In genomic region chr1:27619782-27620438, GRCh38 we compare ENCODE assay signal across 12 cellular contexts. TPM values are rescaled to one million over a fixed set of nuclear protein-coding genes. Genes with fewer than 3 reads are reported as not detected.
DNase-seq lines count a peak whose midpoint lies in the region; ATAC-seq and TF ChIP-seq lines count a peak whose summit lies in the region.
"Not testable (repeated sequence)": the region's sequence is repeated elsewhere in the genome, so short reads cannot be mapped to it uniquely, and the experiment has no call there.
"Had no signal": no experiment of that assay in that cellular context is flagged by ENCODE, and none has a peak within 500 bp of the region (broad histone marks: within the 10 kb centered on the region; RNA-seq: fewer than 3 reads in every experiment).

No MANE protein-coding gene starts in this region.

- H3K27me3 ChIP-seq in CD4-positive, alpha-beta T cell (ENCODE audit: control insufficient read depth, insufficient read depth, low read length); naive thymus-derived CD4-positive, alpha-beta T cell (ENCODE audit: control insufficient read depth in 2 of 2, insufficient read depth in 2 of 2, low read length in 2 of 2); neutrophil: not testable (repeated sequence)
- peaks cover 21% of the 10 kb centered on the region for H3K27me3 ChIP-seq in IMR-90 (ENCODE audit: control insufficient read depth, insufficient read depth, low read length)

- BruUV-seq in IMR-90 (replicated peaks; lab: Mats Ljungman, UMichigan): not testable (repeated sequence)

- not testable (repeated sequence) for H3K79me1 ChIP-seq in IMR-90 (ENCODE audit: low read depth in 1 of 2, low read length in 2 of 2)

- not testable (repeated sequence) for H3K4me3 ChIP-seq in IMR-90 (ENCODE audit: insufficient read depth, low read depth, low read length); naive thymus-derived CD4-positive, alpha-beta T cell (ENCODE audit: low read length); neutrophil (ENCODE audit: low read depth in 1 of 2, low read length in 1 of 2)

- intact Hi-C loops in CD4-positive, alpha-beta T cell (cut with DNase I, micrococcal nuclease): loop anchor here in 1 of 2 experiments (2.0 kb wide), 1 partner anchor 43 kb away; no protein-coding TSS in a partner anchor
- intact Hi-C loops in IMR-90 (cut with micrococcal nuclease); naive thymus-derived CD4-positive, alpha-beta T cell (cut with micrococcal nuclease): not testable (repeated sequence)

- not testable (repeated sequence) for H3K36me3 Mint-ChIP-seq in CD4-positive, alpha-beta T cell (ENCODE audit: low read depth); T-helper 2 cell treated with Interferon-gamma antibody and Interleukin-4, amounts not matched to agents 5 μg/mL and 100 μg/mL, for 36 hours (ENCODE audit: low read depth); activated naive CD4-positive, alpha-beta T cell treated with anti-CD3 and anti-CD28 coated beads, Interleukin-2, amount 50 U/mL, for 24 hours; naive thymus-derived CD4-positive, alpha-beta T cell
- peaks cover 63% of the 10 kb centered on the region for H3K36me3 Mint-ChIP-seq in effector memory CD8-positive, alpha-beta T cell (ENCODE audit: insufficient read depth)

- not testable (repeated sequence) for H3K4me1 ChIP-seq in IMR-90 (ENCODE audit: control insufficient read depth, insufficient read depth, low read length)
- peaks cover 54 to 57% of the 10 kb centered on the region in 2 donors for H3K4me1 ChIP-seq in naive thymus-derived CD4-positive, alpha-beta T cell (ENCODE audit: control insufficient read depth in 2 of 2, insufficient read depth in 2 of 2, low read length in 2 of 2)
- H3K4me1 ChIP-seq in neutrophil (ENCODE audit: control insufficient read depth in 1 of 2, insufficient read depth in 1 of 2, low read depth in 1 of 2, low read length in 1 of 2): peaks cover 88 to 94% of the 10 kb centered on the region in 2 experiments

- not testable (repeated sequence) for H3K18ac ChIP-seq in IMR-90 (ENCODE audit: low read depth, low read length)

- not testable (repeated sequence) for H3K56ac ChIP-seq in IMR-90 (ENCODE audit: extremely low read depth, insufficient read depth, low read length)

- not testable (repeated sequence) for H2BK120ac ChIP-seq in IMR-90 (ENCODE audit: low read depth, low read length)

- not testable (repeated sequence) for H3K36me3 ChIP-seq in IMR-90 (ENCODE audit: control insufficient read depth, insufficient read depth, low read length); naive thymus-derived CD4-positive, alpha-beta T cell (ENCODE audit: control insufficient read depth in 2 of 3, insufficient read depth in 3 of 3, low read length in 3 of 3)
- peaks cover 93% of the 10 kb centered on the region for H3K36me3 ChIP-seq in neutrophil

- H3K27ac ChIP-seq in CD4-positive, alpha-beta T cell (ENCODE audit: low read depth, low read length); IMR-90 (ENCODE audit: insufficient read depth, low read length); naive thymus-derived CD4-positive, alpha-beta T cell (ENCODE audit: low read depth, low read length): not testable (repeated sequence)
- peak overlapping the region; percentile 99 for H3K27ac ChIP-seq in neutrophil

- peaks cover 59% of the 10 kb centered on the region for H3K4me1 Mint-ChIP-seq in CD4-positive, alpha-beta T cell (ENCODE audit: low read depth)
- H3K4me1 Mint-ChIP-seq in T-helper 2 cell treated with Interferon-gamma antibody and Interleukin-4, amounts not matched to agents 5 μg/mL and 100 μg/mL, for 36 hours (ENCODE audit: low read depth): peaks cover 32% of the 10 kb centered on the region
- peaks cover 53% of the 10 kb centered on the region for H3K4me1 Mint-ChIP-seq in activated naive CD4-positive, alpha-beta T cell treated with anti-CD3 and anti-CD28 coated beads, Interleukin-2, amount 50 U/mL, for 24 hours
- peaks cover 52 to 53% of the 10 kb centered on the region in 2 donors for H3K4me1 Mint-ChIP-seq in effector memory CD8-positive, alpha-beta T cell (ENCODE audit: low read depth in 2 of 2)
- peaks cover 38 to 56% (median 53%) of the 10 kb centered on the region in 7 donors for H3K4me1 Mint-ChIP-seq in naive thymus-derived CD4-positive, alpha-beta T cell

- H3K27me3 Mint-ChIP-seq in CD4-positive, alpha-beta T cell; T-helper 2 cell treated with Interferon-gamma antibody and Interleukin-4, amounts not matched to agents 5 μg/mL and 100 μg/mL, for 36 hours (ENCODE audit: low read depth); activated naive CD4-positive, alpha-beta T cell treated with anti-CD3 and anti-CD28 coated beads, Interleukin-2, amount 50 U/mL, for 24 hours; effector memory CD8-positive, alpha-beta T cell; naive thymus-derived CD4-positive, alpha-beta T cell: not testable (repeated sequence)

- not testable (repeated sequence) for H2BK15ac ChIP-seq in IMR-90 (ENCODE audit: low read depth, low read length)

- not testable (repeated sequence) for H3K9me3 ChIP-seq in CD4-positive, alpha-beta T cell (ENCODE audit: control insufficient read depth, low read length); IMR-90 (ENCODE audit: control insufficient read depth, insufficient read depth, low read length); naive thymus-derived CD4-positive, alpha-beta T cell (ENCODE audit: control insufficient read depth in 2 of 3, low read length in 3 of 3); neutrophil

- not testable (repeated sequence) for H4K20me1 ChIP-seq in IMR-90 (ENCODE audit: insufficient read depth, low read length)

- dilution Hi-C loops in IMR-90 (cut with HindIII; ENCODE audit: low sequenced_read_pairs, unreplicated experiment): not testable (repeated sequence)

- DNase-seq in CD4-positive, alpha-beta T cell; IMR-90; T-helper 2 cell treated with Interferon-gamma antibody and Interleukin-4, amounts not matched to agents 5 μg/mL and 100 μg/mL, for 36 hours (ENCODE audit: low spot score); effector memory CD8-positive, alpha-beta T cell; naive thymus-derived CD4-positive, alpha-beta T cell: not testable (repeated sequence)

- TF ChIP-seq POLR2A in IMR-90 (IDR thresholded peaks at IDR 0.05; ENCODE audit: low read depth, low read length): not testable (repeated sequence)

- CTCF ChIA-PET in CD4-positive, alpha-beta T cell (lab: Charles Lee): interaction anchor here (1.6 kb wide), 1 partner anchor 43 kb away, joined by 6 read pairs; no protein-coding TSS in a partner anchor
- CTCF ChIA-PET in IMR-90 (lab: Yijun Ruan, JAX): interaction anchor here (1.7 kb wide), 1 partner anchor 11 kb away, joined by 3 read pairs; no protein-coding TSS in a partner anchor
- CTCF ChIA-PET in naive thymus-derived CD4-positive, alpha-beta T cell (lab: Charles Lee): interaction anchor here (0.9 to 18.3 kb wide), 2 partner anchors 23 to 46 kb away, joined by 3 to 378 read pairs; partner anchors contain the start of gene IFI6

- H2AFZ ChIP-seq in IMR-90 (replicated peaks; ENCODE audit: low read length, poor library complexity): peak overlapping the region; percentile 33

- not testable (repeated sequence) for H3K23ac ChIP-seq in IMR-90 (ENCODE audit: low read depth, low read length)

- not testable (repeated sequence) for H4K91ac ChIP-seq in IMR-90 (ENCODE audit: insufficient read depth, low read depth, low read length)

- H3K9me1 ChIP-seq in IMR-90 (ENCODE audit: insufficient read depth, low read length): not testable (repeated sequence)

- H3K4me3 Mint-ChIP-seq in CD4-positive, alpha-beta T cell; activated naive CD4-positive, alpha-beta T cell treated with anti-CD3 and anti-CD28 coated beads, Interleukin-2, amount 50 U/mL, for 24 hours: not testable (repeated sequence)
- peak overlapping the region; percentile 39 for H3K4me3 Mint-ChIP-seq in T-helper 2 cell treated with Interferon-gamma antibody and Interleukin-4, amounts not matched to agents 5 μg/mL and 100 μg/mL, for 36 hours
- peak overlapping the region; percentile 56 to 59 for H3K4me3 Mint-ChIP-seq in effector memory CD8-positive, alpha-beta T cell
- peak overlapping the region in 6 of 10 donors; percentile 2 to 66 (median 30) for H3K4me3 Mint-ChIP-seq in naive thymus-derived CD4-positive, alpha-beta T cell

- POLR2A ChIA-PET in CD4-positive, alpha-beta T cell (lab: Charles Lee): interaction anchor here (1.3 to 3.9 kb wide), 3 partner anchors 13 to 43 kb away, joined by 3 to 23 read pairs (median 3); partner anchors contain the start of gene AHDC1
- POLR2A ChIA-PET in IMR-90 (lab: Charles Lee; ENCODE audit: unreplicated experiment): not testable (repeated sequence)
- POLR2A ChIA-PET in naive thymus-derived CD4-positive, alpha-beta T cell (lab: Charles Lee): interaction anchor here (1.1 to 18.4 kb wide), 5 partner anchors 8 to 45 kb away, joined by 4 to 338 read pairs (median 6); partner anchors contain the start of gene IFI6

- not testable (repeated sequence) for H2BK5ac ChIP-seq in IMR-90 (ENCODE audit: low read depth, low read length, poor library complexity, severe bottlenecking)

- not testable (repeated sequence) for ATAC-seq in CD4-positive, alpha-beta T cell (ENCODE audit: poor library complexity); IMR-90 (ENCODE audit: low read depth); effector memory CD8-positive, alpha-beta T cell (replicated peaks); naive thymus-derived CD4-positive, alpha-beta T cell

- not testable (repeated sequence) for H4K5ac ChIP-seq in IMR-90 (ENCODE audit: low read depth, low read length)

- not testable (repeated sequence) for H2AK9ac ChIP-seq in IMR-90 (replicated peaks; ENCODE audit: low read depth, low read length, poor library complexity)

- WGBS in IMR-90 (ENCODE audit: extremely low coverage in 2 of 2, insufficient read length in 1 of 2), 2 experiments: 100% methylated on average over 1 of the region's 7 CpGs; no CpG with 5 or more reads in 1 of the 2 experiments

- H3K9me3 Mint-ChIP-seq in CD4-positive, alpha-beta T cell; T-helper 2 cell treated with Interferon-gamma antibody and Interleukin-4, amounts not matched to agents 5 μg/mL and 100 μg/mL, for 36 hours; activated naive CD4-positive, alpha-beta T cell treated with anti-CD3 and anti-CD28 coated beads, Interleukin-2, amount 50 U/mL, for 24 hours; effector memory CD8-positive, alpha-beta T cell; naive thymus-derived CD4-positive, alpha-beta T cell: not testable (repeated sequence)

- H3K14ac ChIP-seq in IMR-90 (replicated peaks; ENCODE audit: low read depth, low read length): not testable (repeated sequence)

- H2BK20ac ChIP-seq in IMR-90 (ENCODE audit: low read depth, low read length): not testable (repeated sequence)

- not testable (repeated sequence) for H3K4me2 ChIP-seq in IMR-90 (ENCODE audit: low read depth, low read length)

- not testable (repeated sequence) for H4K8ac ChIP-seq in IMR-90 (ENCODE audit: low read depth in 2 of 2, low read length in 2 of 2)

- in situ Hi-C loops in IMR-90 (cut with MboI; ENCODE audit: low sequenced_read_pairs): not testable (repeated sequence)

- not testable (repeated sequence) for H3K4ac ChIP-seq in IMR-90 (ENCODE audit: low read depth, low read length)

- H3K9ac ChIP-seq in IMR-90 (ENCODE audit: low read depth, low read length): not testable (repeated sequence)

- TF ChIP-seq CTCF in CD4-positive, alpha-beta T cell (IDR thresholded peaks at IDR 0.05); IMR-90 (conservative IDR thresholded peaks at IDR 0.05; ENCODE audit: low read depth, low read length); neutrophil (IDR thresholded peaks at IDR 0.05): not testable (repeated sequence)

- not testable (repeated sequence) for TF ChIP-seq RAD21 in IMR-90 (IDR thresholded peaks at IDR 0.05; ENCODE audit: low read length)

- not testable (repeated sequence) for H2AK5ac ChIP-seq in IMR-90 (ENCODE audit: low read depth, low read length)

- peak overlapping the region; percentile 80 for H3K27ac Mint-ChIP-seq in CD4-positive, alpha-beta T cell
- peak overlapping the region; percentile 59 for H3K27ac Mint-ChIP-seq in T-helper 2 cell treated with Interferon-gamma antibody and Interleukin-4, amounts not matched to agents 5 μg/mL and 100 μg/mL, for 36 hours
- H3K27ac Mint-ChIP-seq in activated naive CD4-positive, alpha-beta T cell treated with anti-CD3 and anti-CD28 coated beads, Interleukin-2, amount 50 U/mL, for 24 hours: peak overlapping the region; percentile 80
- H3K27ac Mint-ChIP-seq in effector memory CD8-positive, alpha-beta T cell: peak overlapping the region; percentile 83 to 98
- peak overlapping the region in 7 of 9 donors; percentile 15 to 85 (median 76) for H3K27ac Mint-ChIP-seq in naive thymus-derived CD4-positive, alpha-beta T cell

RNA-seq across cellular contexts. Expression of gene FGR, which starts 15.1 kb away (rescaled TPM):
- total RNA-seq in CD4-positive, alpha-beta T cell: 1 to 10 TPM; 3.0 to 3.2 TPM
- not detected in 2 replicates for total RNA-seq in IMR-90 (2012; rRNA removed)
- polyA plus RNA-seq in IMR-90 (2012; rRNA removed): not detected in 2 replicates
- not detected in 2 replicates for polyA plus RNA-seq in IMR-90 (2012; cell fraction: cytosol; rRNA removed)
- 0.08 TPM in 1 of 2 replicates, not detected in the other for polyA plus RNA-seq in IMR-90 (2012; cell fraction: nucleus; rRNA removed; ENCODE audit: low replicate concordance)
- total RNA-seq in naive thymus-derived CD4-positive, alpha-beta T cell: 100 to 1,000 TPM in 1 of 5 experiments, 10 to 100 TPM in 1, 1 to 10 TPM in 2, under 1 TPM in 1; 0.15 to 246 (median 1.9) TPM
- under 1 TPM; 0.70 to 0.72 TPM for polyA plus RNA-seq in naive thymus-derived CD4-positive, alpha-beta T cell
- total RNA-seq: A673, GM23248, HT1080, PC-3, SJCRH30 had no signal
- polyA plus RNA-seq: GM23248 had no signal

RNA-seq across cellular contexts. Expression of gene AHDC1, which starts 16.0 kb away (rescaled TPM):
- 10 to 100 TPM; 20.8 to 22.9 TPM for total RNA-seq in CD4-positive, alpha-beta T cell
- total RNA-seq in IMR-90 (2012; rRNA removed): 1.7 and 2.0 TPM in 2 replicates
- 11.6 and 16.1 TPM in 2 replicates for polyA plus RNA-seq in IMR-90 (2012; rRNA removed)
- polyA plus RNA-seq in IMR-90 (2012; cell fraction: cytosol; rRNA removed): 4.9 and 11.5 TPM in 2 replicates
- polyA plus RNA-seq in IMR-90 (2012; cell fraction: nucleus; rRNA removed; ENCODE audit: low replicate concordance): 25.9 and 46.8 TPM in 2 replicates
- 10 to 100 TPM; 18.4 to 38.8 (median 21.3) TPM for total RNA-seq in naive thymus-derived CD4-positive, alpha-beta T cell
- polyA plus RNA-seq in naive thymus-derived CD4-positive, alpha-beta T cell: 1 to 10 TPM in 1 of 2 donors, under 1 TPM in 1; 0.90 to 2.0 TPM

RNA-seq across cellular contexts. Expression of gene IFI6, which starts 52.1 kb away (rescaled TPM):
- total RNA-seq in CD4-positive, alpha-beta T cell: 10 to 100 TPM; 33.6 to 36.2 TPM
- 6.7 and 7.3 TPM in 2 replicates for total RNA-seq in IMR-90 (2012; rRNA removed)
- 16.8 and 17.2 TPM in 2 replicates for polyA plus RNA-seq in IMR-90 (2012; rRNA removed)
- 31.2 and 35.3 TPM in 2 replicates for polyA plus RNA-seq in IMR-90 (2012; cell fraction: cytosol; rRNA removed)
- polyA plus RNA-seq in IMR-90 (2012; cell fraction: nucleus; rRNA removed; ENCODE audit: low replicate concordance): 5.7 and 7.7 TPM in 2 replicates
- 100 to 1,000 TPM in 1 of 5 experiments, 10 to 100 TPM in 4; 24.7 to 266 (median 33.2) TPM for total RNA-seq in naive thymus-derived CD4-positive, alpha-beta T cell
- 100 to 1,000 TPM; 166 to 186 TPM for polyA plus RNA-seq in naive thymus-derived CD4-positive, alpha-beta T cell
